ENCODE assay signal across 13 cellular contexts in genomic region chr6:122388945-122389344, GRCh38.
"Had no signal": no experiment of that assay in that cellular context is flagged by ENCODE, and none has a peak within 500 bp of the region (broad histone marks: within the 10 kb centered on the region; RNA-seq: fewer than 3 reads in every experiment).

No MANE protein-coding gene starts in this region.

- H3K4me3 ChIP-seq: breast epithelium, esophagus squamous epithelium, right atrium auricular region, suprapubic skin, vagina had no signal

- H3K4me1 ChIP-seq: breast epithelium, esophagus squamous epithelium, right atrium auricular region, suprapubic skin, vagina had no signal

- H3K9me3 ChIP-seq: breast epithelium, esophagus squamous epithelium, right atrium auricular region, suprapubic skin, vagina had no signal

- H3K27me3 ChIP-seq: breast epithelium, esophagus squamous epithelium, right atrium auricular region, suprapubic skin, vagina had no signal

- DNase-seq: activated CD4-positive, alpha-beta T cell treated with anti-CD3 and anti-CD28 coated beads for 36 hours; activated CD4-positive, alpha-beta T cell treated with anti-CD3 and anti-CD28 coated beads, Interleukin-2, amount 50 U/mL, for 48 hours; activated gamma-delta T cell; cerebellar nuclear complex; cortex of kidney; esophagus squamous epithelium; left ventricle myocardium superior; stimulated activated CD4-positive, alpha-beta T cell treated with anti-CD3 and anti-CD28 coated beads, Interleukin-2, amount 100 ng/mL, for 24 hours; stimulated activated naive CD8-positive, alpha-beta T cell treated with anti-CD3 and anti-CD28 coated beads, Interleukin-15, Interleukin-2, amounts not matched to agents 100 U/mL and 50 U/mL, for 24 hours had no signal

- H3K27ac ChIP-seq: breast epithelium, esophagus squamous epithelium, right atrium auricular region, suprapubic skin, vagina had no signal

- H3K36me3 ChIP-seq: breast epithelium, esophagus squamous epithelium, right atrium auricular region, suprapubic skin, vagina had no signal
